1 cellular context compared by ENCODE assay signal in genomic region chr2:215951558-215951957, GRCh38.
TF ChIP-seq lines count a peak whose summit lies in the region.

No MANE protein-coding gene starts in this region.

TF ChIP-seq in HepG2, 621 proteins besides CTCF, POLR2A, EP300 and RAD21 (continued from another document and continues in another):
- TF ChIP-seq ARID3A (IDR thresholded peaks at IDR 0.05; ENCODE audit: low read depth, low read length), result no peak
- no peak for TF ChIP-seq ZNF124 (CRISPR knock-in tag; IDR thresholded peaks at IDR 0.05)
- TF ChIP-seq ZNF563 (CRISPR knock-in tag; IDR thresholded peaks at IDR 0.05), result no peak
- TF ChIP-seq ZNF496 (CRISPR knock-in tag; IDR thresholded peaks at IDR 0.05; ENCODE audit: insufficient replicate concordance), result no peak
- TF ChIP-seq, protein P1, sequence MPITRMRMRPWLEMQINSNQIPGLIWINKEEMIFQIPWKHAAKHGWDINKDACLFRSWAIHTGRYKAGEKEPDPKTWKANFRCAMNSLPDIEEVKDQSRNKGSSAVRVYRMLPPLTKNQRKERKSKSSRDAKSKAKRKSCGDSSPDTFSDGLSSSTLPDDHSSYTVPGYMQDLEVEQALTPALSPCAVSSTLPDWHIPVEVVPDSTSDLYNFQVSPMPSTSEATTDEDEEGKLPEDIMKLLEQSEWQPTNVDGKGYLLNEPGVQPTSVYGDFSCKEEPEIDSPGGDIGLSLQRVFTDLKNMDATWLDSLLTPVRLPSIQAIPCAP (CRISPR knock-in tag; IDR thresholded peaks at IDR 0.05; ENCODE audit: low read depth), result no peak
- no peak for TF ChIP-seq MAFK (conservative IDR thresholded peaks at IDR 0.05 in 1 of 2, IDR thresholded peaks at IDR 0.05 in 1 of 2; ENCODE audit: low read length in 2 of 2)
- TF ChIP-seq ZNF644 (CRISPR knock-in tag; IDR thresholded peaks at IDR 0.05; ENCODE audit: low read depth), result peak; percentile 48
- peak; percentile 53; the same call in 1 of the 2 replicates for TF ChIP-seq FOXO1 (CRISPR knock-in tag; IDR thresholded peaks at IDR 0.05)
- no peak for TF ChIP-seq TP53 (CRISPR knock-in tag; conservative IDR thresholded peaks at IDR 0.05)
- no peak for TF ChIP-seq ZNF7 (CRISPR knock-in tag; IDR thresholded peaks at IDR 0.05)
- no peak for TF ChIP-seq ARNT2 (CRISPR knock-in tag; IDR thresholded peaks at IDR 0.05; ENCODE audit: low read depth)
- no peak for TF ChIP-seq ERF (CRISPR knock-in tag; IDR thresholded peaks at IDR 0.05)
- no peak for TF ChIP-seq E2F1 (CRISPR knock-in tag; IDR thresholded peaks at IDR 0.05)
- no peak for TF ChIP-seq SIX1 (CRISPR knock-in tag; IDR thresholded peaks at IDR 0.05; ENCODE audit: borderline replicate concordance)
- no peak for TF ChIP-seq E2F5 (CRISPR knock-in tag; conservative IDR thresholded peaks at IDR 0.05)
- TF ChIP-seq PAXIP1 (CRISPR knock-in tag; conservative IDR thresholded peaks at IDR 0.05), result 0 out of 2 replicates have a peak, but pooled peaks have one; percentile 18
- TF ChIP-seq JUN (CRISPR knock-in tag; IDR thresholded peaks at IDR 0.05), result no peak
- peak; percentile 28; the same call in 1 of the 2 replicates for TF ChIP-seq RXRB (CRISPR knock-in tag; IDR thresholded peaks at IDR 0.05; ENCODE audit: borderline replicate concordance)
- peak; percentile 47; the same call in 1 of the 2 replicates for TF ChIP-seq ARID5B (CRISPR knock-in tag; IDR thresholded peaks at IDR 0.05)
- 0 out of 2 replicates have a peak, but pooled peaks have one; percentile 29 for TF ChIP-seq KAT8 (CRISPR knock-in tag; IDR thresholded peaks at IDR 0.05)
- no peak for TF ChIP-seq ZNF460 (CRISPR knock-in tag; IDR thresholded peaks at IDR 0.05; ENCODE audit: borderline replicate concordance)
- no peak for TF ChIP-seq AHR (CRISPR knock-in tag; IDR thresholded peaks at IDR 0.05)
- no peak for TF ChIP-seq ATM (IDR thresholded peaks at IDR 0.05; ENCODE audit: borderline replicate concordance)
- no peak for TF ChIP-seq NFYC (CRISPR knock-in tag; IDR thresholded peaks at IDR 0.05)
- TF ChIP-seq FUBP1 (CRISPR knock-in tag; IDR thresholded peaks at IDR 0.05; ENCODE audit: borderline replicate concordance), result no peak
- TF ChIP-seq SOX13 (IDR thresholded peaks at IDR 0.05), result no peak
- peak in 1 of 2 experiments; percentile 35; a peak in 2 of 4 replicates for TF ChIP-seq SOX13 (CRISPR knock-in tag; conservative IDR thresholded peaks at IDR 0.05 in 1 of 2, IDR thresholded peaks at IDR 0.05 in 1 of 2)
- no peak for TF ChIP-seq SKIL (CRISPR knock-in tag; IDR thresholded peaks at IDR 0.05; ENCODE audit: borderline replicate concordance)
- TF ChIP-seq ZMYM4 (CRISPR knock-in tag; IDR thresholded peaks at IDR 0.05), result peak; percentile 41; the same call in 1 of the 2 replicates
- no peak for TF ChIP-seq ZNF784 (CRISPR knock-in tag; IDR thresholded peaks at IDR 0.05; ENCODE audit: borderline replicate concordance)
- no peak for TF ChIP-seq XBP1 (CRISPR knock-in tag; IDR thresholded peaks at IDR 0.05)
- TF ChIP-seq, protein P2, sequence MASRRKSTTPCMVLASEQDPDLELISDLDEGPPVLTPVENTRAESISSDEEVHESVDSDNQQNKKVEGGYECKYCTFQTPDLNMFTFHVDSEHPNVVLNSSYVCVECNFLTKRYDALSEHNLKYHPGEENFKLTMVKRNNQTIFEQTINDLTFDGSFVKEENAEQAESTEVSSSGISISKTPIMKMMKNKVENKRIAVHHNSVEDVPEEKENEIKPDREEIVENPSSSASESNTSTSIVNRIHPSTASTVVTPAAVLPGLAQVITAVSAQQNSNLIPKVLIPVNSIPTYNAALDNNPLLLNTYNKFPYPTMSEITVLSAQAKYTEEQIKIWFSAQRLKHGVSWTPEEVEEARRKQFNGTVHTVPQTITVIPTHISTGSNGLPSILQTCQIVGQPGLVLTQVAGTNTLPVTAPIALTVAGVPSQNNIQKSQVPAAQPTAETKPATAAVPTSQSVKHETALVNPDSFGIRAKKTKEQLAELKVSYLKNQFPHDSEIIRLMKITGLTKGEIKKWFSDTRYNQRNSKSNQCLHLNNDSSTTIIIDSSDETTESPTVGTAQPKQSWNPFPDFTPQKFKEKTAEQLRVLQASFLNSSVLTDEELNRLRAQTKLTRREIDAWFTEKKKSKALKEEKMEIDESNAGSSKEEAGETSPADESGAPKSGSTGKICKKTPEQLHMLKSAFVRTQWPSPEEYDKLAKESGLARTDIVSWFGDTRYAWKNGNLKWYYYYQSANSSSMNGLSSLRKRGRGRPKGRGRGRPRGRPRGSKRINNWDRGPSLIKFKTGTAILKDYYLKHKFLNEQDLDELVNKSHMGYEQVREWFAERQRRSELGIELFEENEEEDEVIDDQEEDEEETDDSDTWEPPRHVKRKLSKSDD (CRISPR knock-in tag; IDR thresholded peaks at IDR 0.05; ENCODE audit: low read depth), result no peak
- peak; percentile 76 for TF ChIP-seq TCF7 (IDR thresholded peaks at IDR 0.05; ENCODE audit: low read depth)
- no peak for TF ChIP-seq CBX5 (CRISPR knock-in tag; IDR thresholded peaks at IDR 0.05; ENCODE audit: borderline replicate concordance)
- no peak for TF ChIP-seq ZNF367 (CRISPR knock-in tag; IDR thresholded peaks at IDR 0.05; ENCODE audit: borderline replicate concordance)
- TF ChIP-seq FOXJ3 (CRISPR knock-in tag; IDR thresholded peaks at IDR 0.05; ENCODE audit: borderline replicate concordance), result no peak
- no peak for TF ChIP-seq POGZ (CRISPR knock-in tag; IDR thresholded peaks at IDR 0.05)
